13 cellular contexts compared by ENCODE assay signal in the genomic region with DNA sequence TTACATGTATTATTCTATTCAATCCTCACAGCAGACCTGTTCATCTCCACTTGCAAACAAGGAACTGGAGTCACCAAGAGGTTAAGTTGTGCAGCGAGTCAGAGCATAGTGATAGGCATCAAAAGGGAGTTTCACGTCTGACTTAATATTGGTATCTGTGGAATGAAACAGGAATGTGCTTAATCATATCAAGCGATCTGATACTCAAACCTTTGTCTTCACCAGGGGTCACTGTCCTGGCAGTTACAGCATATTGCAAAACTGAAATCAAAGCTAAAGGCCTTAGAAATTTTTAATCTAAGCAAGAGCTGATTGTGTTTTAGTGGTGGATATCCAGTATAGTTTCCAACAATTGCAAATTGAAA.
DNase-seq lines count a peak whose midpoint lies in the region; ATAC-seq and TF ChIP-seq lines count a peak whose summit lies in the region.
"Had no signal": no experiment of that assay in that cellular context is flagged by ENCODE, and none has a peak within 500 bp of the region (broad histone marks: within the 10 kb centered on the region; RNA-seq: fewer than 3 reads in every experiment).

No MANE protein-coding gene starts in this region.

- H3K9me3 Mint-ChIP-seq in mesothelial cell of epicardium, result no peaks in the 10 kb centered on the region

- H3K4me1 ChIP-seq in colonic mucosa (no peaks in the 10 kb centered on the region), upper lobe of left lung (peaks cover 0 to 6% (median 0%) of the 10 kb centered on the region in 4 donors)

- no peak for TF ChIP-seq CTCF in mesothelial cell of epicardium (IDR thresholded peaks at IDR 0.05; ENCODE audit: unreplicated experiment)
- TF ChIP-seq CTCF in colonic mucosa (IDR thresholded peaks at IDR 0.05), result no peak
- TF ChIP-seq CTCF in upper lobe of left lung (IDR thresholded peaks at IDR 0.05), result no peak

- no peak for TF ChIP-seq EP300 in upper lobe of left lung (IDR thresholded peaks at IDR 0.05)

- H3K27me3 ChIP-seq in colonic mucosa (no peaks in the 10 kb centered on the region), upper lobe of left lung (no peaks in the 10 kb centered on the region)
- H3K27me3 ChIP-seq: stomach had no signal

- intact Hi-C loops in colonic mucosa (cut with DNase I), result no loop called here

- TF ChIP-seq POLR2A in upper lobe of left lung (IDR thresholded peaks at IDR 0.05), result no peak

- peak overlapping the region; percentile 89 for H3K27ac Mint-ChIP-seq in mesothelial cell of epicardium
- H3K27ac Mint-ChIP-seq: activated naive CD8-positive, alpha-beta T cell had no signal

- H3K4me3 Mint-ChIP-seq in mesothelial cell of epicardium, result peak overlapping the region; percentile 13
- H3K4me3 Mint-ChIP-seq: activated naive CD8-positive, alpha-beta T cell had no signal

- H3K9ac ChIP-seq in colonic mucosa (ENCODE audit: low read depth in 2 of 2, low read length in 2 of 2), result no peak overlapping the region

- ATAC-seq in upper lobe of left lung (ENCODE audit: low FRiP score in 2 of 2) (no peak), HG03457 (IDR thresholded peaks at IDR 0.05; ENCODE audit: unreplicated experiment) (no peak)

- H3K36me3 ChIP-seq in colonic mucosa (no peaks in the 10 kb centered on the region), upper lobe of left lung (no peaks in the 10 kb centered on the region)
- H3K36me3 ChIP-seq: stomach had no signal

- H3K27me3 Mint-ChIP-seq in mesothelial cell of epicardium (ENCODE audit: low read depth), result no peaks in the 10 kb centered on the region

- H3K9me3 ChIP-seq in colonic mucosa (no peaks in the 10 kb centered on the region), upper lobe of left lung (no peaks in the 10 kb centered on the region)
- H3K9me3 ChIP-seq: stomach had no signal

- peaks cover 85% of the 10 kb centered on the region for H3K4me1 Mint-ChIP-seq in mesothelial cell of epicardium

- peak; percentile 49 for DNase-seq in AG20443 (ENCODE audit: low spot score)
- DNase-seq in M059J (ENCODE audit: low read depth), result peak; percentile 94
- peak; percentile 85 for DNase-seq in dermis blood vessel endothelial cell
- DNase-seq in mesothelial cell of epicardium (ENCODE audit: low spot score in 2 of 2, unreplicated experiment in 2 of 2), result no peak
- DNase-seq in colonic mucosa, result no peak
- DNase-seq in upper lobe of left lung, result no peak
- no peak for DNase-seq in cortex of kidney (lab: John Stamatoyannopoulos, UW)
- DNase-seq: activated CD4-positive, CD25-positive, alpha-beta regulatory T cell treated with anti-CD3 and anti-CD28 coated beads, Interleukin-2, amount 50 U/mL, for 72 hours; KG1; NK-92 treated with Interleukin-12 subunit alpha and Interleukin-12 subunit beta, amount 100 ng/mL, for 24 hours; stomach had no signal

- H3K4me3 ChIP-seq in colonic mucosa (no peak overlapping the region), upper lobe of left lung (no peak overlapping the region)
- H3K4me3 ChIP-seq: stomach had no signal

- no peaks in the 10 kb centered on the region for H3K36me3 Mint-ChIP-seq in mesothelial cell of epicardium
- H3K36me3 Mint-ChIP-seq: activated naive CD8-positive, alpha-beta T cell had no signal

- H3K27ac ChIP-seq in colonic mucosa (no peak overlapping the region), upper lobe of left lung (no peak overlapping the region)
- H3K27ac ChIP-seq: stomach had no signal

- WGBS in upper lobe of left lung, 2 donors, result 36 to 41% methylated on average over 3 of the region's 3 CpGs

Comparison
In these comparisons a context has a peak if more than half of its experiments do, and no peak if none do; other contexts are left out.
1. DNase-seq: peak in AG20443 (single experiment), M059J (single experiment) and dermis blood vessel endothelial cell (single experiment); none in mesothelial cell of epicardium (0 of 2), colonic mucosa (single experiment), upper lobe of left lung (0 of 2) and cortex of kidney (single experiment).